ENCODE assay signal across 7 cellular contexts in genomic region chr16:15682105-15682570, GRCh38. TPM values are rescaled to one million over a fixed set of nuclear protein-coding genes. Genes with fewer than 3 reads are reported as not detected.
DNase-seq lines count a peak whose midpoint lies in the region; ATAC-seq, FAIRE-seq and TF ChIP-seq lines count a peak whose summit lies in the region.

No MANE protein-coding gene starts in this region.

- TF ChIP-seq CTCF in LNCaP clone FGC (IDR thresholded peaks at IDR 0.05; ENCODE audit: control insufficient read depth, extremely low read depth, insufficient read depth) = peak; percentile 39

- H3K4me3 ChIP-seq in LNCaP clone FGC (ENCODE audit: low read depth, low read length) = no peak overlapping the region

- ATAC-seq in GM18868 (IDR thresholded peaks at IDR 0.05; ENCODE audit: unreplicated experiment) = no peak

- DNase-seq in LNCaP clone FGC (ENCODE audit: low read depth) = peak; percentile 10
- peak; percentile 38 to 42 for DNase-seq in activated CD4-positive, alpha-beta T cell treated with anti-CD3 and anti-CD28 coated beads, Interleukin-2, amount 50 U/mL, for 4 hours
- DNase-seq in fibroblast of gingiva (ENCODE audit: low read depth) = peak; percentile 77
- DNase-seq in pulmonary artery endothelial cell (ENCODE audit: low read depth, low spot score) = peak; percentile 70
- no peak for DNase-seq in NCI-H2171 (lab: John Stamatoyannopoulos, UW)

- peak; percentile 82 for FAIRE-seq in G401.6 (lab: Jason Lieb, UNC)

RNA-seq across cellular contexts. Expression of gene NDE1, which starts 32.1 kb away (rescaled TPM):
- total RNA-seq in pulmonary artery endothelial cell = 49.8 and 74.5 TPM in 2 replicates

RNA-seq across cellular contexts. Expression of gene MARF1, which starts 39.2 kb away (rescaled TPM):
- 11.2 and 15.1 TPM in 2 replicates for total RNA-seq in pulmonary artery endothelial cell
